Comparison of ENCODE assay signal across 9 cellular contexts in the genomic region with DNA sequence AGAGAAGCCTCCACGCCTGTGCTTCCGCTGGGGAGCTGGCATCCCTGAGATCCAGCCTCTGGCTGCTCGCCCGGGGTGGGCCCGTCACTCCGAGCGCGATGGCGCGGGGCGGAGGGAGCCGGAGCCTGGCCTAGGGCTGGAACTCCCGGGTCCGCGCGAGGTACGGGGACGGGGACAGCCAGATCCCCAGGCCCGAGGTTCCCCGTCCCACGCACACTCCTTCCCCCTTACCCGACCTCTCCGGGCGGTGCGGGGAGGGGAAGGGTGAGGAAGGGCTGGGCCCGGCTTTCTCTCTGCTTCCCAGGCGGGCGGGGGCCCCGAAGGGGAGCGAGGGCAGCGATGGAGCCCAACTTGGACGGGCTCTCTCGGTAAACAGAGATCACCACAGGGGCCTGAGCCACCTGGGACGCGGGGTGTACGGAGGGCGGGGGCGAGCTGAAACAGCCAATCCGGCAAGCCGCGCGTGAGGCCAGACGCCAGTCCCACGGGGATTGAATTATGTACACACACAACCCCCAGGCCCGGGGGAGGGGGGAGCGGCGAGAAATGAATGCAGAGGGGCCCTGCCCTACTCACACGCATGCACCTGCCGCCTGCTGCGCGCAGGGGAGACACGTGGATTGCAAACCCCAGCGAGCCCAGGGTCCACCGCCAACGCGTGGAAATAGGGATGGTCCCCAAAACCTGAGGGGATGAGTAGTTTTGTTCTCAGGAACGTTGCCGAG. TPM values are rescaled to one million over a fixed set of nuclear protein-coding genes. Genes with fewer than 3 reads are reported as not detected.
A peak's percentile ranks its signal among the peaks of the same experiment; 100 is the strongest.
DNase-seq lines count a peak whose midpoint lies in the region; ATAC-seq, FAIRE-seq and TF ChIP-seq lines count a peak whose summit lies in the region.
"Had no signal": no experiment of that assay in that cellular context is flagged by ENCODE, and none has a peak within 500 bp of the region (broad histone marks: within the 10 kb centered on the region; RNA-seq: fewer than 3 reads in every experiment).

TSS of gene SLC16A11 (minus strand) at position 549 of the 725 bp plus-strand sequence. CDS start 579 bp downstream, outside the sequence.

- H3K27me3 ChIP-seq in Panc1 (ENCODE audit: control insufficient read depth, insufficient read depth, low read length): no peaks in the 10 kb centered on the region
- H3K27me3 ChIP-seq in lung (ENCODE audit: control insufficient read depth, insufficient read depth): no peaks in the 10 kb centered on the region
- H3K27me3 ChIP-seq in stomach smooth muscle (ENCODE audit: control insufficient read depth in 1 of 2, insufficient read depth in 2 of 2, low read length in 2 of 2): peaks cover 27% of the 10 kb centered on the region in 2 donors

- 2 to 8% methylated on average over 53 to 58 of the region's 58 CpGs for WGBS in lung, 2 donors

- no peaks in the 10 kb centered on the region for H3K36me3 Mint-ChIP-seq in chondrocyte (ENCODE audit: low read depth)

- in situ Hi-C loops in Panc1 (cut with HindIII; ENCODE audit: low pct_unique_long_range_greater_than_20kb, low sequenced_read_pairs): no loop called here

- peaks cover 20% of the 10 kb centered on the region for H3K4me1 Mint-ChIP-seq in chondrocyte (ENCODE audit: low read depth)

- FAIRE-seq in H54 (lab: Jason Lieb, UNC): no peak

- CTCF ChIA-PET in Panc1 (lab: Charles Lee): no interaction called here

- BruUV-seq in Panc1 (replicated peaks; lab: Mats Ljungman, UMichigan): no TSS peak

- H3K27me3 Mint-ChIP-seq in chondrocyte (ENCODE audit: low read depth): peaks cover 6% of the 10 kb centered on the region

- H3K4me1 ChIP-seq in Panc1 (ENCODE audit: control insufficient read depth, insufficient read depth, low read length) (peaks cover 12% of the 10 kb centered on the region), lung (ENCODE audit: control insufficient read depth in 2 of 2, insufficient read depth in 2 of 2, low read length in 2 of 2) (peaks cover 0 to 12% of the 10 kb centered on the region in 2 donors), stomach smooth muscle (ENCODE audit: control insufficient read depth, insufficient read depth, low read length) (peaks cover 22% of the 10 kb centered on the region)

- ATAC-seq in Panc1: peak; percentile 60
- ATAC-seq in lung (ENCODE audit: insufficient read depth, low FRiP score): peak; percentile 21
- no peak for ATAC-seq in HG03520 (IDR thresholded peaks at IDR 0.05; ENCODE audit: unreplicated experiment)

- H3K36me3 ChIP-seq in Panc1 (ENCODE audit: control insufficient read depth, insufficient read depth, low read length): no peaks in the 10 kb centered on the region
- no peaks in the 10 kb centered on the region for H3K36me3 ChIP-seq in lung (ENCODE audit: control insufficient read depth in 2 of 2, insufficient read depth in 2 of 2, low read length in 2 of 2)
- no peaks in the 10 kb centered on the region for H3K36me3 ChIP-seq in stomach smooth muscle (ENCODE audit: control insufficient read depth in 2 of 2, insufficient read depth in 2 of 2, low read length in 2 of 2)

- no peak within 1 kb of the TSS for H3K27ac Mint-ChIP-seq in chondrocyte (ENCODE audit: unreplicated experiment)

- no peaks in the 10 kb centered on the region for H3K9me3 Mint-ChIP-seq in chondrocyte (ENCODE audit: low read depth)

- peak within 1 kb of the TSS; percentile 63 for H3K4me3 Mint-ChIP-seq in chondrocyte (ENCODE audit: unreplicated experiment)

- POLR2A ChIA-PET in Panc1 (lab: Charles Lee): interaction anchor here (0.9 kb wide), 1 partner anchor 175 kb away, joined by 4 read pairs; no protein-coding TSS in a partner anchor

- TF ChIP-seq CTCF in GM20000 (IDR thresholded peaks at IDR 0.05; ENCODE audit: extremely low read depth, missing control alignments) (no peak), Panc1 (IDR thresholded peaks at IDR 0.05) (no peak), chondrocyte (IDR thresholded peaks at IDR 0.05) (no peak), lung (IDR thresholded peaks at IDR 0.05; ENCODE audit: control extremely low read depth, extremely low read depth) (no peak)

- peak; percentile 60 for DNase-seq in GM20000 (ENCODE audit: low spot score)
- DNase-seq in Panc1 (ENCODE audit: low read depth, low spot score): no peak
- no peak for DNase-seq in chondrocyte (ENCODE audit: low spot score)
- DNase-seq in lung (ENCODE audit: low spot score): no peak
- no peak for DNase-seq in H54 (ENCODE audit: insufficient read length, low spot score)
- no peak for DNase-seq in erythroblast (lab: John Stamatoyannopoulos, UW)

- TF ChIP-seq POLR2A in H54 (IDR thresholded peaks at IDR 0.05; ENCODE audit: low read depth, low read length) (no peak), erythroblast (IDR thresholded peaks at IDR 0.05; ENCODE audit: low read length) (no peak)

- peak within 1 kb of the TSS; percentile 21 to 38 for H3K9ac ChIP-seq in stomach smooth muscle (ENCODE audit: low read length in 2 of 2)

- H3K9me3 ChIP-seq in Panc1 (ENCODE audit: control insufficient read depth, insufficient read depth, low read depth, low read length): no peaks in the 10 kb centered on the region
- no peaks in the 10 kb centered on the region for H3K9me3 ChIP-seq in lung (ENCODE audit: control insufficient read depth in 2 of 2, insufficient read depth in 1 of 2, low read length in 1 of 2)
- H3K9me3 ChIP-seq in stomach smooth muscle (ENCODE audit: control insufficient read depth in 2 of 2, low read length in 2 of 2): no peaks in the 10 kb centered on the region

- H3K27ac ChIP-seq in Panc1 (ENCODE audit: low read length) (no peak within 1 kb of the TSS), lung (ENCODE audit: low read depth in 1 of 2, low read length in 1 of 2) (peak within 1 kb of the TSS in 1 of 2 donors; percentile 76), stomach smooth muscle (ENCODE audit: low read length) (no peak within 1 kb of the TSS)

- H3K4me3 ChIP-seq in Panc1 (ENCODE audit: low read depth in 2 of 2, low read length in 2 of 2) (peak within 1 kb of the TSS; percentile 37 to 55), lung (peak within 1 kb of the TSS; percentile 37), stomach smooth muscle (ENCODE audit: low read length in 2 of 2) (peak within 1 kb of the TSS; percentile 44 to 69)

- intact Hi-C loops in Panc1 (cut with micrococcal nuclease; ENCODE audit: unreplicated experiment): loop anchor here (10.0 kb wide), 1 partner anchor 121 kb away; no protein-coding TSS in a partner anchor

RNA-seq across cellular contexts. Expression of gene SLC16A11, which starts in this region (rescaled TPM):
- total RNA-seq in Panc1 (2021; ENCODE audit: unreplicated experiment) (not detected), chondrocyte (0.41 to 0.85 TPM (median 0.47 TPM) in 3 replicates), lung (1 to 10 TPM; 5.5 to 7.5 TPM)
- polyA plus RNA-seq in Panc1 (2012; ENCODE audit: insufficient read length): 0.62 TPM
- 1 to 10 TPM; 1.9 to 8.9 TPM for polyA plus RNA-seq in lung
- total RNA-seq: SK-MEL-5 had no signal

Comparison
In these comparisons a context has a peak if more than half of its experiments do, and no peak if none do; other contexts are left out.
1. Peak in ATAC-seq and H3K4me3 ChIP-seq in Panc1; RNA of the gene not detected or under 1 TPM.